28 cellular contexts compared by ENCODE assay signal in genomic region chr22:25210831-25211230, GRCh38. TPM values are rescaled to one million over a fixed set of nuclear protein-coding genes. Genes with fewer than 3 reads are reported as not detected.
"Had no signal": no experiment of that assay in that cellular context is flagged by ENCODE, and none has a peak within 500 bp of the region (broad histone marks: within the 10 kb centered on the region; RNA-seq: fewer than 3 reads in every experiment).

No MANE protein-coding gene starts in this region.

- FAIRE-seq: endometrium, kidney had no signal

- H3K4me2 ChIP-seq: hepatocyte had no signal

- DNase-seq: cortex of kidney; effector memory CD4-positive, alpha-beta T cell; foreskin keratinocyte; kidney; left colon; left ventricle myocardium superior; mesenchymal stem cell; midbrain; naive thymus-derived CD4-positive, alpha-beta T cell; nephron progenitor cell; posterior cingulate gyrus; stimulated activated CD4-positive, alpha-beta T cell treated with anti-CD3 and anti-CD28 coated beads, Interleukin-2, amount 100 ng/mL, for 24 hours; stimulated activated CD4-positive, alpha-beta T cell treated with anti-CD3 and anti-CD28 coated beads, Interleukin-4, amount 100 ng/mL, for 4 hours; stimulated activated naive B cell treated with anti-CD40 and anti-IgM and Interleukin-4, amounts not matched to agents 10 μg/mL and 1 μg/mL and 100 μg/mL, for 72 hours; stimulated activated naive CD8-positive, alpha-beta T cell treated with anti-CD3 and anti-CD28 coated beads, Interleukin-15, amount 100 ng/mL, for 72 hours; testis; transverse colon had no signal

- H3K9me3 ChIP-seq: testis, transverse colon had no signal

- H3K4me1 ChIP-seq: esophagus muscularis mucosa, testis, transverse colon had no signal

- H3K27me3 ChIP-seq: esophagus muscularis mucosa, foreskin keratinocyte, hepatocyte, testis, transverse colon had no signal

- H3K4me3 ChIP-seq: esophagus muscularis mucosa, hepatocyte, lung, skin epidermis, testis, transverse colon had no signal

- H2AFZ ChIP-seq: hepatocyte had no signal

- H3K27ac ChIP-seq: epithelial cell of prostate, esophagus muscularis mucosa, foreskin keratinocyte, hepatocyte, skin epidermis, testis, transverse colon had no signal

- H3K36me3 ChIP-seq: esophagus muscularis mucosa, transverse colon had no signal

RNA-seq across cellular contexts. Expression of gene CRYBB2, which starts 8.6 kb away (rescaled TPM):
- total RNA-seq: foreskin keratinocyte; kidney; left ventricle myocardium superior; naive thymus-derived CD4-positive, alpha-beta T cell; osteocyte; pulmonary artery endothelial cell; sciatic nerve; subcutaneous adipose tissue had no signal
- polyA plus RNA-seq: hepatocyte; naive thymus-derived CD4-positive, alpha-beta T cell had no signal

RNA-seq across cellular contexts. Expression of gene CRYBB3, which starts 11.2 kb away (rescaled TPM):
- total RNA-seq: esophagus muscularis mucosa; foreskin keratinocyte; hepatocyte; kidney; left ventricle myocardium superior; lung; naive thymus-derived CD4-positive, alpha-beta T cell; osteocyte; pulmonary artery endothelial cell; sciatic nerve; subcutaneous adipose tissue; ureter had no signal
- polyA plus RNA-seq: hepatocyte; naive thymus-derived CD4-positive, alpha-beta T cell had no signal
